In the genomic region with DNA sequence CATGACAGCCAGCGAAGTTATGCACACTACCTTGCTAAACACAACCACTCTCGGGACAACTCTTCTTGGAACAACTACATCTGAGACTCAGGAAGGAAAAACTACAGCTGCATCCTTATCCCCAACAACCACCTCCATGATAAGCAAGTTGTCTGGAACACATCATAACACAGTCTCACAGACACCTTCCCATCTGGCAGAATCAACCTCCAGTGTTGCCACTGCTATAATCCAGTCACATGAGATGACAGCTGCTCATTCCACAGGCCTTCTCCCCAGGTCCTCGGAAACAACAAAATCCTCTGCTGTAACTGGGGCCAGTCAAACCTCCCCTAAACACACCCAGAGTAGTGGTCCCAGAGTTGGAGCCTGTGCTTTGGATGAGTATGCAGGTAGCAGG, we compare ENCODE assay signal across 33 cellular contexts. TPM values are rescaled to one million over a fixed set of nuclear protein-coding genes. Genes with fewer than 3 reads are reported as not detected.
"Had no signal": no experiment of that assay in that cellular context is flagged by ENCODE, and none has a peak within 500 bp of the region (broad histone marks: within the 10 kb centered on the region; RNA-seq: fewer than 3 reads in every experiment).

No MANE protein-coding gene starts in this region.

- H3K4me1 Mint-ChIP-seq: activated T-helper 17 cell treated with anti-CD3 and anti-CD28 coated beads, Interleukin-2, amount 50 U/mL, for 72 hours; memory B cell; naive B cell; neural crest cell had no signal

- H3K27ac ChIP-seq: adrenal gland, ascending aorta, brain microvascular endothelial cell, hepatocyte, tibial artery had no signal

- H3K36me3 Mint-ChIP-seq: activated naive CD8-positive, alpha-beta T cell; memory B cell; naive B cell had no signal

- H3K27me3 ChIP-seq: adrenal gland, ascending aorta, brain microvascular endothelial cell, hepatocyte, tibial artery had no signal

- H3K9me3 Mint-ChIP-seq: activated T-cell treated with anti-CD3 and anti-CD28 coated beads, Interleukin-2, amount 50 U/mL, for 24 hours; activated T-helper 17 cell treated with anti-CD3 and anti-CD28 coated beads, Interleukin-2, amount 50 U/mL, for 72 hours; memory B cell; naive B cell; neural crest cell; stimulated activated naive CD8-positive, alpha-beta T cell treated with anti-CD3 and anti-CD28 coated beads, Interleukin-15, Interleukin-2, amounts not matched to agents 100 ng/mL and 50 ng/mL, for 24 hours had no signal

- H3K9me3 ChIP-seq: adrenal gland, ascending aorta, tibial artery had no signal

- H3K27ac Mint-ChIP-seq: activated naive CD8-positive, alpha-beta T cell; activated T-cell treated with anti-CD3 and anti-CD28 coated beads, Interleukin-2, amount 50 U/mL, for 24 hours; activated T-helper 17 cell treated with anti-CD3 and anti-CD28 coated beads, Interleukin-2, amount 50 U/mL, for 72 hours; memory B cell; progenitor cell of endocrine pancreas; stimulated activated naive CD8-positive, alpha-beta T cell treated with anti-CD3 and anti-CD28 coated beads, Interleukin-15, Interleukin-2, amounts not matched to agents 100 ng/mL and 50 ng/mL, for 24 hours had no signal

- H3K4me1 ChIP-seq: adrenal gland, ascending aorta, tibial artery had no signal

- DNase-seq: activated CD4-positive, alpha-beta T cell treated with anti-CD3 and anti-CD28 coated beads for 1 hour; activated CD4-positive, alpha-beta T cell treated with anti-CD3 and anti-CD28 coated beads, Interleukin-2, amount 50 U/mL, for 1 hour; activated naive CD4-positive, alpha-beta T cell; activated T-cell treated with anti-CD3 and anti-CD28 coated beads, Interleukin-2, amount 50 U/mL, for 24 hours; adrenal gland; brain microvascular endothelial cell; central memory CD4-positive, alpha-beta T cell; dermis blood vessel endothelial cell; effector CD8-positive, alpha-beta T cell; erythroblast; foreskin fibroblast; kidney glomerular epithelial cell; naive B cell; retina; stimulated activated CD4-positive, alpha-beta T cell treated with anti-CD3 and anti-CD28 coated beads, Interleukin-12 subunit alpha, Interleukin-12 subunit beta, amount 100 ng/mL, for 4 hours; stimulated activated CD4-positive, alpha-beta T cell treated with anti-CD3 and anti-CD28 coated beads, Interleukin-4, amount 100 ng/mL, for 4 hours; T-helper 9 cell; tibial artery had no signal

- H3K36me3 ChIP-seq: adrenal gland, ascending aorta, brain microvascular endothelial cell, tibial artery had no signal

- H3K27me3 Mint-ChIP-seq: activated naive CD8-positive, alpha-beta T cell; activated T-cell treated with anti-CD3 and anti-CD28 coated beads, Interleukin-2, amount 50 U/mL, for 24 hours; activated T-helper 17 cell treated with anti-CD3 and anti-CD28 coated beads, Interleukin-2, amount 50 U/mL, for 72 hours; stimulated activated naive CD8-positive, alpha-beta T cell treated with anti-CD3 and anti-CD28 coated beads, Interleukin-15, Interleukin-2, amounts not matched to agents 100 ng/mL and 50 ng/mL, for 24 hours had no signal

- ATAC-seq: activated T-helper 17 cell treated with anti-CD3 and anti-CD28 coated beads, Interleukin-2, amount 50 U/mL, for 72 hours had no signal

- H3K4me3 ChIP-seq: adrenal gland, ascending aorta, hepatocyte, tibial artery had no signal

- H3K4me3 Mint-ChIP-seq: activated naive CD8-positive, alpha-beta T cell; activated T-cell treated with anti-CD3 and anti-CD28 coated beads, Interleukin-2, amount 50 U/mL, for 24 hours; activated T-helper 17 cell treated with anti-CD3 and anti-CD28 coated beads, Interleukin-2, amount 50 U/mL, for 72 hours; memory B cell; naive B cell; neural crest cell; stimulated activated naive CD8-positive, alpha-beta T cell treated with anti-CD3 and anti-CD28 coated beads, Interleukin-15, Interleukin-2, amounts not matched to agents 100 ng/mL and 50 ng/mL, for 24 hours had no signal

RNA-seq across cellular contexts. Expression of a gene that starts 20.1 kb away (rescaled TPM):
- total RNA-seq: activated T-helper 17 cell treated with anti-CD3 and anti-CD28 coated beads, Interleukin-2, amount 50 U/mL, for 72 hours; adrenal gland; ascending aorta; dermis blood vessel endothelial cell; fibroblast of lung; glomerular endothelial cell; hepatocyte; liver; mononuclear cell; neural crest cell; osteoblast; progenitor cell of endocrine pancreas; T-helper 1 cell treated with Interleukin-12 subunit alpha and Interleukin-12 subunit beta and Interleukin-4 antibody, amounts not matched to agents 30 ng/mL and 1 ng/mL, for 36 hours; ureter had no signal

RNA-seq across cellular contexts. Expression of a gene that starts 33.2 kb away (rescaled TPM):
- total RNA-seq: ascending aorta, dermis blood vessel endothelial cell, fibroblast of lung, glomerular endothelial cell had no signal

RNA-seq across cellular contexts. Expression of a gene that starts 38.8 kb away (rescaled TPM):
- total RNA-seq: activated T-helper 17 cell treated with anti-CD3 and anti-CD28 coated beads, Interleukin-2, amount 50 U/mL, for 72 hours; ascending aorta; dermis blood vessel endothelial cell; fibroblast of lung; glomerular endothelial cell; liver; mononuclear cell; neural crest cell; osteoblast; progenitor cell of endocrine pancreas; T-helper 1 cell treated with Interleukin-12 subunit alpha and Interleukin-12 subunit beta and Interleukin-4 antibody, amounts not matched to agents 30 ng/mL and 1 ng/mL, for 36 hours; ureter had no signal
